ENCODE assay signal across 1 cellular context in the genomic region with DNA sequence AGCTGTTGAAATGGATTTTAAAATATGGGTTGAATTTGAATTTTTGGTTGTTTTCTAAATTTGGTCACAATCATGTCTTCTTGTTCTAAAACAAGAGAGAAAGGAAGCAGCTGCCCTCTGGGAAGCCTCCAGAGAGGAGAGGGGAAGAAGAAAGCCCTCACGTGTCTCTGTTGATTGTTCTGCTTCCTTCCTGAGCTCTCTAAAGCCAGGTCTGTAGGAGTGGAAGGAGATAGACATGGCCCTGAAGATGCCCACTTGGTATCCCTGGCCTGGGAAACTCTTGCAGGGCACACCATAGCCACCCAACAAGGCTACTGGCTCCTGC.
TF ChIP-seq lines count a peak whose summit lies in the region.

No MANE protein-coding gene starts in this region.

TF ChIP-seq in K562, 482 proteins besides CTCF, POLR2A, EP300 and RAD21:
- no peak for TF ChIP-seq HCFC1 (IDR thresholded peaks at IDR 0.05; ENCODE audit: low read depth, low read length)
- TF ChIP-seq MTA2 (IDR thresholded peaks at IDR 0.05; ENCODE audit: low read depth), result no peak
- peak; percentile 13; the same call in 1 of the 2 replicates for TF ChIP-seq JUN (IDR thresholded peaks at IDR 0.05; ENCODE audit: borderline replicate concordance, low read depth, low read length)
- no peak for TF ChIP-seq JUN (CRISPR knock-in tag; IDR thresholded peaks at IDR 0.05; ENCODE audit: borderline replicate concordance)
- TF ChIP-seq RBBP5 (IDR thresholded peaks at IDR 0.05; ENCODE audit: borderline replicate concordance, insufficient read depth, low read length, poor library complexity, severe bottlenecking), result peak; percentile 6
- TF ChIP-seq BHLHE40 (IDR thresholded peaks at IDR 0.05; ENCODE audit: low read length), result 0 out of 2 replicates have a peak, but pooled peaks have one; percentile 21
- peak; percentile 68; the same call in 1 of the 2 replicates for TF ChIP-seq MECOM (CRISPR knock-in tag; IDR thresholded peaks at IDR 0.05)
- peak; percentile 43; the same call in 1 of the 2 replicates for TF ChIP-seq ZNF197 (CRISPR knock-in tag; IDR thresholded peaks at IDR 0.05; ENCODE audit: low read depth)
- TF ChIP-seq RAD51 (IDR thresholded peaks at IDR 0.05; ENCODE audit: borderline replicate concordance, low read depth), result no peak
- TF ChIP-seq, protein P1, sequence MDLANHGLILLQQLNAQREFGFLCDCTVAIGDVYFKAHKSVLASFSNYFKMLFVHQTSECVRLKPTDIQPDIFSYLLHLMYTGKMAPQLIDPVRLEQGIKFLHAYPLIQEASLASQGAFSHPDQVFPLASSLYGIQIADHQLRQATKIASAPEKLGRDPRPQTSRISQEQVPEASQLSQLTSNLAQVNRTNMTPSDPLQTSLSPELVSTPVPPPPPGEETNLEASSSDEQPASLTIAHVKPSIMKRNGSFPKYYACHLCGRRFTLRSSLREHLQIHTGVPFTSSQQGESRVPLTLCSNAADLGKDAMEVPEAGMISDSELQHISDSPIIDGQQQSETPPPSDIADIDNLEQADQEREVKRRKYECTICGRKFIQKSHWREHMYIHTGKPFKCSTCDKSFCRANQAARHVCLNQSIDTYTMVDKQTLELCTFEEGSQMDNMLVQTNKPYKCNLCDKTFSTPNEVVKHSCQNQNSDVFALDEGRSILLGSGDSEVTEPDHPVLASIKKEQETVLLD (IDR thresholded peaks at IDR 0.05), result no peak
- TF ChIP-seq ZNF79 (CRISPR knock-in tag; IDR thresholded peaks at IDR 0.05; ENCODE audit: low read depth), result 0 out of 2 replicates have a peak, but pooled peaks have one; percentile 33
- TF ChIP-seq ETV1 (tag; conservative IDR thresholded peaks at IDR 0.05; ENCODE audit: low read depth), result peak; percentile 32; the same call in 1 of the 2 replicates
- TF ChIP-seq CBFA2T3 (IDR thresholded peaks at IDR 0.05), result no peak
TF ChIP-seq in K562: peak in this region for 7.
